Comparison of ENCODE assay signal across 8 cellular contexts in the genomic region with DNA sequence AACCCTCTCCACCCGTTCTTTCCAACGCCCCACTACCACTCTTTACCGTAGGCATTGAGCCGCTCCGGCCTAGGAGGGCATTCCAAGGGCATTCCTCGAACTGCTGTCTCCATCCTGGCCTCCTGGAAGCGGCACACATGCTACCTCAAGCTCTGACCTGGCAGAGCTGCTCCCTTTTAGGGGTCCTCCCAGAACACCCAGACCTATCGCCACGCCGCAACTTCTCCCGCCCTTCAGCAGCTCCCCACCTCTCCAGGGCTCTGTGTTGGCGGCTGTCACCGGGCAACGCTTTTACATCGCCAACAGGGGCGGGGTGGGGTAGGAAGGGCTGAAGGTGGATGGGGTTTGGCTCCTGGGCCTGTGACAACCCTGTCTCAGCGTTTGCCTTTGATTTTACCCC. TPM values are rescaled to one million over a fixed set of nuclear protein-coding genes. Genes with fewer than 3 reads are reported as not detected.
DNase-seq lines count a peak whose midpoint lies in the region; ATAC-seq lines count a peak whose summit lies in the region.

No MANE protein-coding gene starts in this region.

- H3K4me1 ChIP-seq in ACC112 (ENCODE audit: control insufficient read depth, insufficient read depth, low read length, unreplicated experiment) = peaks cover 6% of the 10 kb centered on the region
- peaks cover 23% of the 10 kb centered on the region in 2 donors for H3K4me1 ChIP-seq in mucosa of rectum (ENCODE audit: control insufficient read depth in 2 of 2, insufficient read depth in 2 of 2, low read length in 2 of 2)
- H3K4me1 ChIP-seq in HAP-1 = peaks cover 7% of the 10 kb centered on the region

- H3K9me3 Mint-ChIP-seq in dendritic cell treated with granulocyte-macrophage colony-stimulating factor and Interleukin-4, amounts not matched to agents 40 ng/mL and 50 ng/mL, for 4 days = no peaks in the 10 kb centered on the region

- intact Hi-C loops in dendritic cell treated with granulocyte-macrophage colony-stimulating factor and Interleukin-4, amounts not matched to agents 40 ng/mL and 50 ng/mL, for 4 days (cut with micrococcal nuclease) = no loop called here

- H3K9ac ChIP-seq in mucosa of rectum (ENCODE audit: low read depth in 1 of 2, low read length in 2 of 2) = peak overlapping the region; percentile 87 to 89

- peak; percentile 65 for DNase-seq in HT-29 (ENCODE audit: low spot score)
- DNase-seq in HAP-1 (ENCODE audit: low spot score in 2 of 2) = no peak

- no peaks in the 10 kb centered on the region for H3K27me3 ChIP-seq in ACC112 (ENCODE audit: insufficient read depth, low read length)
- no peaks in the 10 kb centered on the region for H3K27me3 ChIP-seq in mucosa of rectum (ENCODE audit: control insufficient read depth in 2 of 2, insufficient read depth in 2 of 2, low read length in 2 of 2)
- H3K27me3 ChIP-seq in HAP-1 (ENCODE audit: low read depth) = no peaks in the 10 kb centered on the region

- H2AFZ ChIP-seq in ACC112 (ENCODE audit: low read length, unreplicated experiment) = peak overlapping the region; percentile 88

- no peaks in the 10 kb centered on the region for H3K79me2 ChIP-seq in ACC112 (ENCODE audit: control insufficient read depth, insufficient read depth, low read length, unreplicated experiment)

- H3K36me3 Mint-ChIP-seq in dendritic cell treated with granulocyte-macrophage colony-stimulating factor and Interleukin-4, amounts not matched to agents 40 ng/mL and 50 ng/mL, for 4 days (ENCODE audit: low read depth) = no peaks in the 10 kb centered on the region

- in situ Hi-C loops in HAP-1 (cut with MboI; ENCODE audit: low sequenced_read_pairs) = no loop called here

- H3K9me3 ChIP-seq in mucosa of rectum (ENCODE audit: control insufficient read depth in 2 of 2, low read length in 2 of 2) (no peaks in the 10 kb centered on the region), HAP-1 (no peaks in the 10 kb centered on the region)

- H3K27ac Mint-ChIP-seq in dendritic cell treated with granulocyte-macrophage colony-stimulating factor and Interleukin-4, amounts not matched to agents 40 ng/mL and 50 ng/mL, for 4 days = no peak overlapping the region

- H3K4me1 Mint-ChIP-seq in dendritic cell treated with granulocyte-macrophage colony-stimulating factor and Interleukin-4, amounts not matched to agents 40 ng/mL and 50 ng/mL, for 4 days (ENCODE audit: low read depth) = peaks cover 42% of the 10 kb centered on the region

- peak overlapping the region; percentile 78 for H3K4me3 Mint-ChIP-seq in dendritic cell treated with granulocyte-macrophage colony-stimulating factor and Interleukin-4, amounts not matched to agents 40 ng/mL and 50 ng/mL, for 4 days

- peaks cover 41% of the 10 kb centered on the region for H3K27me3 Mint-ChIP-seq in dendritic cell treated with granulocyte-macrophage colony-stimulating factor and Interleukin-4, amounts not matched to agents 40 ng/mL and 50 ng/mL, for 4 days

- no peak overlapping the region for H3K27ac ChIP-seq in ACC112 (ENCODE audit: low read depth, low read length)
- peak overlapping the region; percentile 70 to 78 for H3K27ac ChIP-seq in mucosa of rectum (ENCODE audit: low read depth in 2 of 2, low read length in 2 of 2)

- H3K4me3 ChIP-seq in ACC112 (ENCODE audit: low read depth, low read length) (peak overlapping the region; percentile 74), mucosa of rectum (ENCODE audit: low read length in 2 of 2) (peak overlapping the region; percentile 74 to 79), HAP-1 (no peak overlapping the region)

- H3K36me3 ChIP-seq in ACC112 (ENCODE audit: insufficient read depth, low read length) = no peaks in the 10 kb centered on the region
- no peaks in the 10 kb centered on the region for H3K36me3 ChIP-seq in mucosa of rectum (ENCODE audit: control insufficient read depth in 2 of 2, insufficient read depth in 2 of 2, low read length in 2 of 2)
- H3K36me3 ChIP-seq in HAP-1 (replicated peaks) = no peaks in the 10 kb centered on the region

- ATAC-seq in GM18870 (IDR thresholded peaks at IDR 0.05; ENCODE audit: unreplicated experiment) (no peak), HG03342 (IDR thresholded peaks at IDR 0.05; ENCODE audit: unreplicated experiment) (no peak), GM21717 (IDR thresholded peaks at IDR 0.05; ENCODE audit: unreplicated experiment) (no peak)

RNA-seq across cellular contexts. Expression of gene MYORG, which starts 4.6 kb away (rescaled TPM):
- 26.5 and 29.5 TPM in 2 replicates for total RNA-seq in HT-29 (2014; rRNA removed; shearing (Covaris generic))

RNA-seq across cellular contexts. Expression of gene NUDT2, which starts 52.0 kb away (rescaled TPM):
- total RNA-seq in HT-29 (2014; rRNA removed; shearing (Covaris generic)) = 15.9 and 16.4 TPM in 2 replicates

RNA-seq across cellular contexts. Expression of gene KIF24, which starts 52.3 kb away (rescaled TPM):
- total RNA-seq in HT-29 (2014; rRNA removed; shearing (Covaris generic)) = 8.0 and 8.4 TPM in 2 replicates
